In the genomic region with DNA sequence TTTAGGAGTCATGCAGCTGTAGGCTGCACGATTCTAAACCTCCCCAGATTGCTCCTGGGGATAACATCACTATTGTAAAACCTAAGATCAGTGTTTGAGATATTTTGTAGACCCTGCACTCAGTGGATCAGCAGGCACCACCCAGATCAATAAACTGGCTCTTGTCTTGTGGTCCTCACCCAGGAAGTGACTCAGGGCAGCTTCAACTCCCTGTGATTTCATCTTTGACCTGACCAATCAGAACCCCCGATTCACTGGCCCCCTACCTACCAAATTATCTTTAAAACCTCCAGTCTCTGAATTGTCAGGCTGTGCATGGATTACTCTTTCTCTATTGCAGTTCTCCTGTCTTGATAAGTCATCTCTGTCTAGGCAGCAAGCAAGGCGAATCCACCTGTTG, we compare ENCODE assay signal across 14 cellular contexts.
"Had no signal": no experiment of that assay in that cellular context is flagged by ENCODE, and none has a peak within 500 bp of the region (broad histone marks: within the 10 kb centered on the region; RNA-seq: fewer than 3 reads in every experiment).

No MANE protein-coding gene starts in this region.

- H3K4me1 Mint-ChIP-seq: nephron; stimulated activated naive B cell treated with anti-CD40 and anti-IgM and Interleukin-4, amounts not matched to agents 10 μg/mL and 1 μg/mL and 100 μg/mL, for 72 hours had no signal

- H3K9me3 Mint-ChIP-seq: activated T-cell treated with anti-CD3 and anti-CD28 coated beads, Interleukin-2, amount 50 U/mL, for 24 hours; activated T-helper 2 cell treated with anti-CD3 and anti-CD28 coated beads, Interferon-gamma antibody, Interleukin-2, Interleukin-4, amounts not matched to agents 10 μg/mL and 5 μg/mL and 100 μg/mL, durations not matched to agents 14 hours and 24 hours and 36 hours; nephron; stimulated activated naive B cell treated with anti-CD40 and anti-IgM and Interleukin-4, amounts not matched to agents 10 μg/mL and 1 μg/mL and 100 μg/mL, for 72 hours had no signal

- H3K4me3 Mint-ChIP-seq: activated T-cell treated with anti-CD3 and anti-CD28 coated beads, Interleukin-2, amount 50 U/mL, for 24 hours; nephron; stimulated activated naive B cell treated with anti-CD40 and anti-IgM and Interleukin-4, amounts not matched to agents 10 μg/mL and 1 μg/mL and 100 μg/mL, for 72 hours had no signal

- DNase-seq: activated CD4-positive, alpha-beta T cell treated with anti-CD3 and anti-CD28 coated beads for 48 hours; activated T-cell treated with anti-CD3 and anti-CD28 coated beads, Interleukin-2, amount 50 U/mL, for 24 hours; central memory CD4-positive, alpha-beta T cell; islet precursor cell; left ventricle myocardium inferior; mucosa of descending colon; pancreas; stimulated activated CD4-positive, alpha-beta T cell treated with anti-CD3 and anti-CD28 coated beads, Interleukin-1b, Interleukin-23, amount 100 ng/mL, for 48 hours; stimulated activated CD4-positive, alpha-beta T cell treated with anti-CD3 and anti-CD28 coated beads, Interleukin-4, amount 100 ng/mL, for 4 hours; stimulated activated CD8-positive, alpha-beta memory T cell treated with anti-CD3 and anti-CD28 coated beads, Interleukin-4, amount 100 ng/mL, for 48 hours; stimulated activated naive B cell treated with anti-CD40 and anti-IgM and Interleukin-4, amounts not matched to agents 10 μg/mL and 1 μg/mL and 100 μg/mL, for 72 hours had no signal

- H3K27ac Mint-ChIP-seq: activated T-cell treated with anti-CD3 and anti-CD28 coated beads, Interleukin-2, amount 50 U/mL, for 24 hours; activated T-helper 2 cell treated with anti-CD3 and anti-CD28 coated beads, Interferon-gamma antibody, Interleukin-2, Interleukin-4, amounts not matched to agents 10 μg/mL and 5 μg/mL and 100 μg/mL, durations not matched to agents 14 hours and 24 hours and 36 hours; nephron; stimulated activated naive B cell treated with anti-CD40 and anti-IgM and Interleukin-4, amounts not matched to agents 10 μg/mL and 1 μg/mL and 100 μg/mL, for 72 hours had no signal

- ATAC-seq: gastroesophageal sphincter; mucosa of descending colon; pancreas; stimulated activated naive B cell treated with anti-CD40 and anti-IgM and Interleukin-4, amounts not matched to agents 10 μg/mL and 1 μg/mL and 100 μg/mL, for 72 hours had no signal
